2 cellular contexts compared by ENCODE assay signal in genomic region chr11:86931059-86931964, GRCh38.
TF ChIP-seq lines count a peak whose summit lies in the region.

No MANE protein-coding gene starts in this region.

TF ChIP-seq in HepG2, 621 proteins besides CTCF, POLR2A, EP300 and RAD21 (continues in another document):
- TF ChIP-seq EEA1 (CRISPR knock-in tag; IDR thresholded peaks at IDR 0.05; ENCODE audit: borderline replicate concordance) (no peak), NFYC (CRISPR knock-in tag; IDR thresholded peaks at IDR 0.05) (no peak), ZKSCAN8 (CRISPR knock-in tag; IDR thresholded peaks at IDR 0.05; ENCODE audit: borderline replicate concordance) (no peak), IRX3 (CRISPR knock-in tag; IDR thresholded peaks at IDR 0.05; ENCODE audit: borderline replicate concordance, low read depth) (no peak), ZFY (CRISPR knock-in tag; IDR thresholded peaks at IDR 0.05) (no peak), HMGA1 (CRISPR knock-in tag; conservative IDR thresholded peaks at IDR 0.05) (no peak), NCOA2 (CRISPR knock-in tag; IDR thresholded peaks at IDR 0.05) (no peak), SIN3B (IDR thresholded peaks at IDR 0.05; ENCODE audit: low read length) (no peak), SETDB1 (CRISPR knock-in tag; IDR thresholded peaks at IDR 0.05; ENCODE audit: borderline replicate concordance) (no peak), ZNF891 (CRISPR knock-in tag; IDR thresholded peaks at IDR 0.05) (no peak), JUNB (CRISPR knock-in tag; IDR thresholded peaks at IDR 0.05; ENCODE audit: borderline replicate concordance) (no peak), TBX2 (CRISPR knock-in tag; IDR thresholded peaks at IDR 0.05; ENCODE audit: borderline replicate concordance) (no peak), HOMEZ (CRISPR knock-in tag; IDR thresholded peaks at IDR 0.05; ENCODE audit: low read depth) (no peak), ARID3A (IDR thresholded peaks at IDR 0.05; ENCODE audit: low read depth, low read length) (no peak), ZNF407 (CRISPR knock-in tag; IDR thresholded peaks at IDR 0.05; ENCODE audit: not compliant biosample characterization) (no peak)

TF ChIP-seq in GM23338, 12 proteins besides CTCF, POLR2A, EP300 and RAD21:
- TF ChIP-seq ZNF114 (CRISPR knock-in tag; IDR thresholded peaks at IDR 0.05) (no peak), REST (IDR thresholded peaks at IDR 0.05; ENCODE audit: unreplicated experiment) (no peak), EZH2 (IDR thresholded peaks at IDR 0.05; ENCODE audit: low read depth, unreplicated experiment) (no peak)
